Comparison of ENCODE assay signal across 24 cellular contexts in genomic region chr1:16119504-16119903, GRCh38. TPM values are rescaled to one million over a fixed set of nuclear protein-coding genes. Genes with fewer than 3 reads are reported as not detected.
"Had no signal": no experiment of that assay in that cellular context is flagged by ENCODE, and none has a peak within 500 bp of the region (broad histone marks: within the 10 kb centered on the region; RNA-seq: fewer than 3 reads in every experiment).

No MANE protein-coding gene starts in this region.

- H3K27ac ChIP-seq: breast epithelium, esophagus muscularis mucosa, gastroesophageal sphincter, heart left ventricle, prostate gland, right atrium auricular region, thyroid gland had no signal

- H3K27ac Mint-ChIP-seq: activated naive CD4-positive, alpha-beta T cell treated with anti-CD3 and anti-CD28 coated beads, Interleukin-2, amount 50 U/mL, for 24 hours; nephron progenitor cell; T-helper 1 cell treated with Interleukin-12 subunit alpha and Interleukin-12 subunit beta and Interleukin-4 antibody, amounts not matched to agents 30 μg/mL and 1 μg/mL, for 36 hours had no signal

- H3K36me3 Mint-ChIP-seq: activated naive CD4-positive, alpha-beta T cell treated with anti-CD3 and anti-CD28 coated beads, Interleukin-2, amount 50 U/mL, for 24 hours had no signal

- DNase-seq: activated CD4-positive, alpha-beta T cell treated with anti-CD3 and anti-CD28 coated beads, Interleukin-2, amount 50 U/mL, for 1 hour; activated CD4-positive, CD25-positive, alpha-beta regulatory T cell treated with anti-CD3 and anti-CD28 coated beads, Interleukin-2, amount 50 U/mL, for 72 hours; activated CD8-positive, alpha-beta memory T cell treated with anti-CD3 and anti-CD28 coated beads for 24 hours; activated CD8-positive, alpha-beta memory T cell treated with anti-CD3 and anti-CD28 coated beads, Interleukin-2, amount 50 U/mL, for 48 hours; activated effector memory CD4-positive, alpha-beta T cell treated with Interleukin-2 at 50 U/mL for 16 hours; activated T-cell treated with anti-CD3 and anti-CD28 coated beads, Interleukin-2, amount 50 U/mL, for 48 hours; cerebellar nuclear complex; effector CD8-positive, alpha-beta T cell; nephron progenitor cell; stimulated activated CD4-positive, alpha-beta T cell treated with anti-CD3 and anti-CD28 coated beads, Interleukin-2, amount 100 ng/mL, for 24 hours; stimulated activated naive CD4-positive, alpha-beta T cell treated with Interleukin-2 at 50 U/mL for 16 hours; thyroid gland had no signal

- H3K27me3 Mint-ChIP-seq: activated naive CD4-positive, alpha-beta T cell treated with anti-CD3 and anti-CD28 coated beads, Interleukin-2, amount 50 U/mL, for 24 hours had no signal

- H3K27me3 ChIP-seq: breast epithelium, esophagus muscularis mucosa, gastroesophageal sphincter, heart left ventricle, right atrium auricular region, thyroid gland had no signal

- H3K4me3 Mint-ChIP-seq: activated naive CD4-positive, alpha-beta T cell treated with anti-CD3 and anti-CD28 coated beads, Interleukin-2, amount 50 U/mL, for 24 hours; nephron progenitor cell; T-helper 1 cell treated with Interleukin-12 subunit alpha and Interleukin-12 subunit beta and Interleukin-4 antibody, amounts not matched to agents 30 μg/mL and 1 μg/mL, for 36 hours had no signal

- FAIRE-seq: astrocyte, endothelial cell of umbilical vein, urothelium cell line had no signal

- H3K4me3 ChIP-seq: breast epithelium, esophagus muscularis mucosa, gastroesophageal sphincter, heart left ventricle, prostate gland, right atrium auricular region, thyroid gland had no signal

- ATAC-seq: gastroesophageal sphincter had no signal

- H3K9me3 Mint-ChIP-seq: activated naive CD4-positive, alpha-beta T cell treated with anti-CD3 and anti-CD28 coated beads, Interleukin-2, amount 50 U/mL, for 24 hours; nephron progenitor cell; T-helper 1 cell treated with Interleukin-12 subunit alpha and Interleukin-12 subunit beta and Interleukin-4 antibody, amounts not matched to agents 30 μg/mL and 1 μg/mL, for 36 hours had no signal

RNA-seq across cellular contexts. Expression of gene FAM131C, which starts 46.1 kb away (rescaled TPM):
- total RNA-seq: breast epithelium, endothelial cell of umbilical vein, gastroesophageal sphincter, prostate gland, skeletal muscle tissue had no signal
